ENCODE assay signal across 7 cellular contexts in genomic region chr2:224583033-224583432, GRCh38. TPM values are rescaled to one million over a fixed set of nuclear protein-coding genes. Genes with fewer than 3 reads are reported as not detected.
A peak's percentile ranks its signal among the peaks of the same experiment; 100 is the strongest.
DNase-seq lines count a peak whose midpoint lies in the region; ATAC-seq and TF ChIP-seq lines count a peak whose summit lies in the region.
"Not testable (repeated sequence)": the region's sequence is repeated elsewhere in the genome, so short reads cannot be mapped to it uniquely, and the experiment has no call there.

No MANE protein-coding gene starts in this region.

- peaks cover 50% of the 10 kb centered on the region for H3K36me3 Mint-ChIP-seq in activated T-cell treated with anti-CD3 and anti-CD28 coated beads, Interleukin-2, amount 50 U/mL, for 24 hours (ENCODE audit: low read depth)
- peaks cover 18% of the 10 kb centered on the region for H3K36me3 Mint-ChIP-seq in central memory CD8-positive, alpha-beta T cell (ENCODE audit: insufficient read depth)

- H3K4me1 ChIP-seq in PC-3 (ENCODE audit: insufficient read depth, low read length) (peaks cover 38% of the 10 kb centered on the region), muscle layer of duodenum (ENCODE audit: control insufficient read depth in 1 of 2, insufficient read depth in 2 of 2, low read length in 2 of 2) (peaks cover 0 to 33% of the 10 kb centered on the region in 2 donors)

- H4K20me1 ChIP-seq in PC-3 (ENCODE audit: low read length): peaks cover 60% of the 10 kb centered on the region

- H3K27me3 ChIP-seq in PC-3 (ENCODE audit: low read length); muscle layer of duodenum (ENCODE audit: low read depth, low read length): not testable (repeated sequence)

- H3K9me3 Mint-ChIP-seq in activated T-cell treated with anti-CD3 and anti-CD28 coated beads, Interleukin-2, amount 50 U/mL, for 24 hours; central memory CD8-positive, alpha-beta T cell: not testable (repeated sequence)

- not testable (repeated sequence) for H3K36me3 ChIP-seq in PC-3 (ENCODE audit: low read depth, low read length); muscle layer of duodenum (ENCODE audit: control insufficient read depth in 1 of 2, insufficient read depth in 2 of 2, low read length in 2 of 2)

- intact Hi-C loops in PC-3 (cut with micrococcal nuclease): not testable (repeated sequence)

- H2AFZ ChIP-seq in PC-3 (ENCODE audit: low read length): not testable (repeated sequence)

- H3K27ac Mint-ChIP-seq in activated T-cell treated with anti-CD3 and anti-CD28 coated beads, Interleukin-2, amount 50 U/mL, for 24 hours: peak overlapping the region; percentile 33
- H3K27ac Mint-ChIP-seq in central memory CD8-positive, alpha-beta T cell (ENCODE audit: low read depth): not testable (repeated sequence)

- DNase-seq in GM12865 (ENCODE audit: low read depth); PC-3; activated T-cell treated with anti-CD3 and anti-CD28 coated beads, Interleukin-2, amount 50 U/mL, for 24 hours; central memory CD8-positive, alpha-beta T cell (ENCODE audit: low spot score in 2 of 2); foreskin fibroblast; skeletal muscle cell (ENCODE audit: low read depth): not testable (repeated sequence)

- not testable (repeated sequence) for TF ChIP-seq CTCF in GM12865 (IDR thresholded peaks at IDR 0.05; ENCODE audit: insufficient read depth, low read depth, low read length, missing control alignments); PC-3 (conservative IDR thresholded peaks at IDR 0.05; ENCODE audit: low read depth, low read length); foreskin fibroblast (IDR thresholded peaks at IDR 0.05; ENCODE audit: low read depth, low read length)

- H3K79me2 ChIP-seq in PC-3 (ENCODE audit: low read length): peaks cover 65% of the 10 kb centered on the region

- H3K4me2 ChIP-seq in PC-3 (ENCODE audit: low read length): peak overlapping the region; percentile 83

- not testable (repeated sequence) for BruUV-seq in PC-3 (replicated peaks; lab: Mats Ljungman, UMichigan)

- CTCF ChIA-PET in PC-3 (lab: Charles Lee): not testable (repeated sequence)

- not testable (repeated sequence) for H3K27me3 Mint-ChIP-seq in activated T-cell treated with anti-CD3 and anti-CD28 coated beads, Interleukin-2, amount 50 U/mL, for 24 hours; central memory CD8-positive, alpha-beta T cell

- peak overlapping the region; percentile 91; the same call in 1 of the 2 replicates for H3K9ac ChIP-seq in PC-3 (ENCODE audit: low read length)

- not testable (repeated sequence) for H3K9me3 ChIP-seq in PC-3 (ENCODE audit: low read length); muscle layer of duodenum (ENCODE audit: control insufficient read depth in 1 of 2, low read length in 2 of 2)

- H3K9me2 ChIP-seq in PC-3 (replicated peaks; ENCODE audit: low read length): not testable (repeated sequence)

- H3F3A ChIP-seq in PC-3 (ENCODE audit: low read length, unreplicated experiment): not testable (repeated sequence)

- H3K27ac ChIP-seq in PC-3 (ENCODE audit: low read length); muscle layer of duodenum (ENCODE audit: low read length): not testable (repeated sequence)

- peaks cover 58% of the 10 kb centered on the region for H3K4me1 Mint-ChIP-seq in activated T-cell treated with anti-CD3 and anti-CD28 coated beads, Interleukin-2, amount 50 U/mL, for 24 hours (ENCODE audit: low read depth)
- peaks cover 54% of the 10 kb centered on the region for H3K4me1 Mint-ChIP-seq in central memory CD8-positive, alpha-beta T cell

- H3K4me3 ChIP-seq in GM12865 (ENCODE audit: low read depth, low read length) (peak overlapping the region; percentile 88), PC-3 (ENCODE audit: low read length) (peak overlapping the region; percentile 75), foreskin fibroblast (ENCODE audit: low read depth in 1 of 2, low read length in 2 of 2) (peak overlapping the region; percentile 93 to 96), muscle layer of duodenum (ENCODE audit: low read depth in 1 of 2, low read length in 2 of 2) (peak overlapping the region; percentile 73 to 96), skeletal muscle cell (ENCODE audit: low read depth, low read length) (peak overlapping the region; percentile 97)

- POLR2A ChIA-PET in PC-3 (lab: Charles Lee; ENCODE audit: unreplicated experiment): interaction anchor here (0.7 kb wide), 1 partner anchor 849 kb away, joined by 3 read pairs; no protein-coding TSS in a partner anchor

- ATAC-seq in PC-3; central memory CD8-positive, alpha-beta T cell (replicated peaks; ENCODE audit: extremely low read depth, poor library complexity, severe bottlenecking): not testable (repeated sequence)

- peak overlapping the region; percentile 98 for H3K4me3 Mint-ChIP-seq in activated T-cell treated with anti-CD3 and anti-CD28 coated beads, Interleukin-2, amount 50 U/mL, for 24 hours
- peak overlapping the region; percentile 97 for H3K4me3 Mint-ChIP-seq in central memory CD8-positive, alpha-beta T cell

RNA-seq across cellular contexts. Expression of gene CUL3, which starts 2.1 kb away (rescaled TPM):
- total RNA-seq in PC-3 (2014; rRNA removed): 50.4 and 54.9 TPM in 2 replicates
